In the genomic region with DNA sequence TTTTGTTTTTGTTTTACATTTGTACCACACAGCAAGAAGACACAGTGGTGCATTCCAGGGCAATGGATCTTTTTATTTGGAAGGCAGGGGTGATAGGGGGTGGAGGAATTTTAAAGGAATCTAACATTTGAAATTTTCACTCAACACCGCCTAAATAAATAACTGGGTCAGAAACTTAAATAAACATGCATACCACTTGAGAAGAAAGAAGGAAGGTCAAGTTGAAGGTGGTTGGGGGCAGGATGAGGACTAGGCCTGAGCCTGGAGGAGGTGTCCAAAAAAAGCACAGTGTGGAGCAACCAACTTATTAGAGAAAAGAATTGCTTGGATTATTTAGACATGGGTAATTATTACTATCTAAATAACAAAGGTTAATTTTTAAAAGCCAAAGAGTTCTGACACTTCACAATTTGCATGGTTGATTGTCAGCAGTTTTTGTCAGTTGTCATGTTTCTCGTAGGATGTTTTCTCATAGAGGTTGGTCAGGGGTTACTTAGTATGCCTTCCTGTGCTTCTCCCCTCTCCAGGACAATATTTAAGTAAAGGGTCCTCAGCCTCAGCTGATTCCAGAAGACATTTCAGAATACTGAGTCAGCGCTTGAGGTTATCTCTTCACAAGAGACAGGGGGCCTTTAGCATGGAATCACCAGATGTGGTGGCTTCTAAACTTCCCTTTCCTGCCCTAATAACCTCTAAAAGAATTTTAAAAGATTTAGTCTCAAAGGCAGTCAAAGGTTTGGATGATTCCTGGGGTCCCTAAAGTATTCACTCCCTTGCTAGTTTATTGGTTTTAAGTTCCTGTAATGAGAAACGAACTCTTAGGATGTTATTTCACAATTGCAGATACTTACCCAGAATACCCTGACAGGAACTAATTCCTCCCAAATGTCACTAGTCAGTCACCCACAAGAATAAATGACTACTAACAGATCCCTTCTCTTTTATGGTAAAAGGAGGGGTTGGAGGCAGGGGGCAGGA, we compare ENCODE assay signal across 1 cellular context.
TF ChIP-seq lines count a peak whose summit lies in the region.

No MANE protein-coding gene starts in this region.

TF ChIP-seq in IMR-90, 13 proteins besides CTCF, POLR2A, EP300 and RAD21:
- TF ChIP-seq, protein P1, sequence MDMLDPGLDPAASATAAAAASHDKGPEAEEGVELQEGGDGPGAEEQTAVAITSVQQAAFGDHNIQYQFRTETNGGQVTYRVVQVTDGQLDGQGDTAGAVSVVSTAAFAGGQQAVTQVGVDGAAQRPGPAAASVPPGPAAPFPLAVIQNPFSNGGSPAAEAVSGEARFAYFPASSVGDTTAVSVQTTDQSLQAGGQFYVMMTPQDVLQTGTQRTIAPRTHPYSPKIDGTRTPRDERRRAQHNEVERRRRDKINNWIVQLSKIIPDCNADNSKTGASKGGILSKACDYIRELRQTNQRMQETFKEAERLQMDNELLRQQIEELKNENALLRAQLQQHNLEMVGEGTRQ (IDR thresholded peaks at IDR 0.05; ENCODE audit: low read depth, low read length), result no peak
- TF ChIP-seq CHD1 (IDR thresholded peaks at IDR 0.05; ENCODE audit: low read depth, low read length) (no peak), NFE2L2 (IDR thresholded peaks at IDR 0.05; ENCODE audit: low read depth, low read length) (no peak), CEBPB (IDR thresholded peaks at IDR 0.05; ENCODE audit: low read depth, low read length) (no peak; the same call in 1 of the 2 replicates), SMC3 (IDR thresholded peaks at IDR 0.05; ENCODE audit: low read depth, low read length) (no peak), ELK1 (IDR thresholded peaks at IDR 0.05; ENCODE audit: borderline replicate concordance, low read depth, low read length) (no peak), MAFK (IDR thresholded peaks at IDR 0.05; ENCODE audit: low read depth, low read length) (peak; percentile 30)
